8 cellular contexts compared by ENCODE assay signal in genomic region chr6:35568967-35569606, GRCh38.
DNase-seq lines count a peak whose midpoint lies in the region; ATAC-seq and TF ChIP-seq lines count a peak whose summit lies in the region.

No MANE protein-coding gene starts in this region.

- no peak overlapping the region for H3K27ac ChIP-seq in KMS-11

- no peak overlapping the region for H3K9ac ChIP-seq in KMS-11

- no peaks in the 10 kb centered on the region for H3K79me2 ChIP-seq in KMS-11 (ENCODE audit: insufficient read depth, low read depth)

- H2AFZ ChIP-seq in KMS-11 (ENCODE audit: low read depth): no peak overlapping the region

- no peaks in the 10 kb centered on the region; the same call in 1 of the 2 replicates for H3K36me3 ChIP-seq in KMS-11 (ENCODE audit: insufficient read depth)

- H3K4me1 ChIP-seq in KMS-11 (ENCODE audit: low read depth, poor library complexity, severe bottlenecking): no peaks in the 10 kb centered on the region

- no peaks in the 10 kb centered on the region for H3K27me3 ChIP-seq in KMS-11 (ENCODE audit: insufficient read depth, low read depth)

- DNase-seq in AG08396 (ENCODE audit: low spot score) (peak; percentile 9), fibroblast of the conjunctiva (ENCODE audit: low read depth) (peak; percentile 47), kidney tubule cell (ENCODE audit: low spot score) (no peak)
- DNase-seq in activated CD8-positive, alpha-beta memory T cell treated with anti-CD3 and anti-CD28 coated beads, Interleukin-2, amount 50 U/mL, for 4 hours: peak; percentile 33
- peak; percentile 27 for DNase-seq in stimulated activated CD4-positive, alpha-beta T cell treated with anti-CD3 and anti-CD28 coated beads, Interleukin-12 subunit alpha, Interleukin-12 subunit beta, amount 100 ng/mL, for 4 hours

- H4K20me1 ChIP-seq in KMS-11 (ENCODE audit: insufficient read depth): no peaks in the 10 kb centered on the region

- peak; percentile 32 for TF ChIP-seq CTCF in KMS-11 (conservative IDR thresholded peaks at IDR 0.05; ENCODE audit: low read depth, low read length)

- H3K4me3 ChIP-seq in KMS-11 (IDR thresholded peaks at IDR 0.05; ENCODE audit: insufficient read depth, low read depth, low read length): no peak overlapping the region

- ATAC-seq in GM19395 (IDR thresholded peaks at IDR 0.05; ENCODE audit: unreplicated experiment): no peak
- no peak for ATAC-seq in HG02610 (IDR thresholded peaks at IDR 0.05; ENCODE audit: unreplicated experiment)

- H3K4me2 ChIP-seq in KMS-11: no peak overlapping the region
